Comparison of ENCODE assay signal across 9 cellular contexts in the genomic region with DNA sequence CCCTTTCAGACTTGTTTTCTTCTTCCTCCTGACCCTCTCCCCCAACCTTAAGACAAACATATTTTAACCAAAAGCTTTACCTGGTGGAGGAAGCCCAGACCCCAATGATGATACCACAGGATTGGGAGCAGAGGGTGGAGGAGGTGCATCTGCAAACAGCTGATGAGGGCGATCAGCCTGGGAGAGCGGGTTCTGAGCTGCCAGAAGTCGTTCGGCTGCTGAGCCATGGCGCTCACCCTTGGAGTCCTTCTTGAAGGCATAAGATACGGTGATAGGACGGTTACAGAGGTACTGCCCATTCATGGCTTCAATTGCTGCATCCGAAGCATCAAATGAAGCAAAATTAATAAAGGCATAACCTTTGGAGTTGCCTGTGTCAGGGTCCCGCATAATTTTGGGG. TPM values are rescaled to one million over a fixed set of nuclear protein-coding genes. Genes with fewer than 3 reads are reported as not detected.
DNase-seq lines count a peak whose midpoint lies in the region; TF ChIP-seq lines count a peak whose summit lies in the region.
"Had no signal": no experiment of that assay in that cellular context is flagged by ENCODE, and none has a peak within 500 bp of the region (broad histone marks: within the 10 kb centered on the region; RNA-seq: fewer than 3 reads in every experiment).

No MANE protein-coding gene starts in this region.

- DNase-seq in T-helper 2 cell treated with Interferon-gamma antibody and Interleukin-4, amounts not matched to agents 5 μg/mL and 100 μg/mL, for 36 hours (ENCODE audit: low spot score), result no peak
- DNase-seq in T-helper 2 cell, result no peak
- no peak for DNase-seq in SJCRH30
- DNase-seq in fibroblast of pulmonary artery (ENCODE audit: low read depth), result no peak
- DNase-seq in dermis blood vessel endothelial cell, result no peak
- DNase-seq in mucosa of gallbladder (ENCODE audit: low spot score), result no peak
- DNase-seq in NCI-H146 treated with DMSO at 0.1 percent for 48 hours (lab: John Stamatoyannopoulos, UW; ENCODE audit: unreplicated experiment), result no peak
- DNase-seq: NCI-H2029 treated with DMSO at 0.1 percent for 48 hours had no signal

- peaks cover 10% of the 10 kb centered on the region; the same call in 1 of the 2 replicates for H3K4me1 ChIP-seq in SJCRH30
- H3K4me1 ChIP-seq in skeletal muscle tissue (ENCODE audit: control insufficient read depth in 3 of 3, insufficient read depth in 3 of 3, low read length in 3 of 3), result peaks cover 25% of the 10 kb centered on the region in 3 donors

- H3K4me1 Mint-ChIP-seq in T-helper 2 cell treated with Interferon-gamma antibody and Interleukin-4, amounts not matched to agents 5 μg/mL and 100 μg/mL, for 36 hours (ENCODE audit: low read depth), result peaks cover 41% of the 10 kb centered on the region

- H3K36me3 ChIP-seq in SJCRH30, result peaks cover 46% of the 10 kb centered on the region
- peaks cover 44 to 48% (median 45%) of the 10 kb centered on the region in 3 donors for H3K36me3 ChIP-seq in skeletal muscle tissue (ENCODE audit: control insufficient read depth in 3 of 3, insufficient read depth in 3 of 3, low read length in 3 of 3)

- no peaks in the 10 kb centered on the region for H3K27me3 Mint-ChIP-seq in T-helper 2 cell treated with Interferon-gamma antibody and Interleukin-4, amounts not matched to agents 5 μg/mL and 100 μg/mL, for 36 hours (ENCODE audit: low read depth)

- TF ChIP-seq CTCF in fibroblast of pulmonary artery (IDR thresholded peaks at IDR 0.05; ENCODE audit: low read length, missing control alignments), result no peak

- no peaks in the 10 kb centered on the region for H3K9me3 Mint-ChIP-seq in T-helper 2 cell treated with Interferon-gamma antibody and Interleukin-4, amounts not matched to agents 5 μg/mL and 100 μg/mL, for 36 hours

- H3K36me3 Mint-ChIP-seq in T-helper 2 cell treated with Interferon-gamma antibody and Interleukin-4, amounts not matched to agents 5 μg/mL and 100 μg/mL, for 36 hours (ENCODE audit: low read depth), result peaks cover 52% of the 10 kb centered on the region

- H3K9me3 ChIP-seq in SJCRH30 (replicated peaks), result no peaks in the 10 kb centered on the region
- H3K9me3 ChIP-seq in skeletal muscle tissue (ENCODE audit: control insufficient read depth in 3 of 3, low read length in 3 of 3), result no peaks in the 10 kb centered on the region

- no peak overlapping the region for H3K27ac Mint-ChIP-seq in T-helper 2 cell treated with Interferon-gamma antibody and Interleukin-4, amounts not matched to agents 5 μg/mL and 100 μg/mL, for 36 hours

- H3K27ac ChIP-seq in SJCRH30, result no peak overlapping the region
- no peak overlapping the region for H3K27ac ChIP-seq in skeletal muscle tissue (ENCODE audit: low read depth, low read length)

- H3K4me3 ChIP-seq in SJCRH30, result peak overlapping the region; percentile 77
- H3K4me3 ChIP-seq in fibroblast of pulmonary artery (replicated peaks; ENCODE audit: low read depth, low read length), result peak overlapping the region; percentile 80
- H3K4me3 ChIP-seq in skeletal muscle tissue (ENCODE audit: low read length in 3 of 3), result peak overlapping the region; percentile 39 to 97 (median 56)

- peak overlapping the region; percentile 96 for H3K4me3 Mint-ChIP-seq in T-helper 2 cell treated with Interferon-gamma antibody and Interleukin-4, amounts not matched to agents 5 μg/mL and 100 μg/mL, for 36 hours

- H3K9ac ChIP-seq in skeletal muscle tissue (ENCODE audit: low read depth in 1 of 3, low read length in 3 of 3), result no peak overlapping the region

- H3K27me3 ChIP-seq in SJCRH30 (no peaks in the 10 kb centered on the region), skeletal muscle tissue (ENCODE audit: control insufficient read depth in 3 of 3, insufficient read depth in 3 of 3, low read length in 3 of 3) (no peaks in the 10 kb centered on the region)

RNA-seq across cellular contexts. Expression of gene SF3B4, which starts 1.3 kb away (rescaled TPM):
- 32.6 and 34.9 TPM in 2 replicates for total RNA-seq in SJCRH30 (2014; rRNA removed; shearing (Covaris generic))
- total RNA-seq in skeletal muscle tissue (8.4 TPM), dermis blood vessel endothelial cell (7.8 and 16.3 TPM in 2 replicates), mucosa of gallbladder (43.7 TPM)

RNA-seq across cellular contexts. Expression of gene SV2A, which starts 8.7 kb away (rescaled TPM):
- 17.4 and 20.0 TPM in 2 replicates for total RNA-seq in SJCRH30 (2014; rRNA removed; shearing (Covaris generic))
- total RNA-seq in skeletal muscle tissue (2.1 TPM), dermis blood vessel endothelial cell (3.9 and 6.7 TPM in 2 replicates), mucosa of gallbladder (3.4 TPM)

RNA-seq across cellular contexts. Expression of gene MTMR11, which starts 10.4 kb away (rescaled TPM):
- 2.2 and 3.0 TPM in 2 replicates for total RNA-seq in SJCRH30 (2014; rRNA removed; shearing (Covaris generic))
- total RNA-seq in skeletal muscle tissue, result 6.8 TPM
- 0.47 and 1.5 TPM in 2 replicates for total RNA-seq in dermis blood vessel endothelial cell
- total RNA-seq in mucosa of gallbladder, result 97.8 TPM

RNA-seq across cellular contexts. Expression of gene BOLA1, which starts 26.9 kb away (rescaled TPM):
- 5.0 and 6.3 TPM in 2 replicates for total RNA-seq in SJCRH30 (2014; rRNA removed; shearing (Covaris generic))
- total RNA-seq in skeletal muscle tissue (6.3 TPM), dermis blood vessel endothelial cell (10.1 and 12.8 TPM in 2 replicates), mucosa of gallbladder (22.8 TPM)

Comparison
In these comparisons a context has a peak if more than half of its experiments do, and no peak if none do; other contexts are left out.
1. RNA of gene MTMR11, which starts 10.4 kb away (total RNA-seq): 97.8 TPM in mucosa of gallbladder (single experiment); 6.8 TPM in skeletal muscle tissue (single experiment), 2.2 to 3.0 TPM in SJCRH30 and 0.47 to 1.5 TPM in dermis blood vessel endothelial cell; every median in the first group is over 10 times any median in the second.
2. Peak in every context shown above with its lines, with median percentiles within 50 percentile points of each other: H3K4me3 ChIP-seq.